ENCODE assay signal across 1 cellular context in the genomic region with DNA sequence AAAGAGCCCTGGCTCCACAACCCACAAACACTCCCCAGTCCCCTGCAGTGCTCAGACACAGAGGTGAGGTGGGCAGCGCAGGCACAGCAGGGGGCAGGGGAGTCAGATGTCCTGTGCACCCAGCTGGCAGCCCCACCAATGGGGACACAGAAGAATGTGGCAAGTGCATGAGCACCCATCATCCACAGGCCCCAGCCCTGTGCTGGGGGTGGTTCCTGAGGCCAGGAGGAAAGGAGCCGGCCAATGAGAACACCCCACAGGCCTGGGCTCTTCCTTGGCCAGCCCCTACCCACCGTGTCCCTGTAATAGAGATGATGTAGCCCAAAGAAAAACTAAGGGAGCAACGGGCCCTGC.
TF ChIP-seq lines count a peak whose summit lies in the region.

No MANE protein-coding gene starts in this region.

TF ChIP-seq in GM23338, 12 proteins besides CTCF, POLR2A, EP300 and RAD21:
- TF ChIP-seq, protein P1, sequence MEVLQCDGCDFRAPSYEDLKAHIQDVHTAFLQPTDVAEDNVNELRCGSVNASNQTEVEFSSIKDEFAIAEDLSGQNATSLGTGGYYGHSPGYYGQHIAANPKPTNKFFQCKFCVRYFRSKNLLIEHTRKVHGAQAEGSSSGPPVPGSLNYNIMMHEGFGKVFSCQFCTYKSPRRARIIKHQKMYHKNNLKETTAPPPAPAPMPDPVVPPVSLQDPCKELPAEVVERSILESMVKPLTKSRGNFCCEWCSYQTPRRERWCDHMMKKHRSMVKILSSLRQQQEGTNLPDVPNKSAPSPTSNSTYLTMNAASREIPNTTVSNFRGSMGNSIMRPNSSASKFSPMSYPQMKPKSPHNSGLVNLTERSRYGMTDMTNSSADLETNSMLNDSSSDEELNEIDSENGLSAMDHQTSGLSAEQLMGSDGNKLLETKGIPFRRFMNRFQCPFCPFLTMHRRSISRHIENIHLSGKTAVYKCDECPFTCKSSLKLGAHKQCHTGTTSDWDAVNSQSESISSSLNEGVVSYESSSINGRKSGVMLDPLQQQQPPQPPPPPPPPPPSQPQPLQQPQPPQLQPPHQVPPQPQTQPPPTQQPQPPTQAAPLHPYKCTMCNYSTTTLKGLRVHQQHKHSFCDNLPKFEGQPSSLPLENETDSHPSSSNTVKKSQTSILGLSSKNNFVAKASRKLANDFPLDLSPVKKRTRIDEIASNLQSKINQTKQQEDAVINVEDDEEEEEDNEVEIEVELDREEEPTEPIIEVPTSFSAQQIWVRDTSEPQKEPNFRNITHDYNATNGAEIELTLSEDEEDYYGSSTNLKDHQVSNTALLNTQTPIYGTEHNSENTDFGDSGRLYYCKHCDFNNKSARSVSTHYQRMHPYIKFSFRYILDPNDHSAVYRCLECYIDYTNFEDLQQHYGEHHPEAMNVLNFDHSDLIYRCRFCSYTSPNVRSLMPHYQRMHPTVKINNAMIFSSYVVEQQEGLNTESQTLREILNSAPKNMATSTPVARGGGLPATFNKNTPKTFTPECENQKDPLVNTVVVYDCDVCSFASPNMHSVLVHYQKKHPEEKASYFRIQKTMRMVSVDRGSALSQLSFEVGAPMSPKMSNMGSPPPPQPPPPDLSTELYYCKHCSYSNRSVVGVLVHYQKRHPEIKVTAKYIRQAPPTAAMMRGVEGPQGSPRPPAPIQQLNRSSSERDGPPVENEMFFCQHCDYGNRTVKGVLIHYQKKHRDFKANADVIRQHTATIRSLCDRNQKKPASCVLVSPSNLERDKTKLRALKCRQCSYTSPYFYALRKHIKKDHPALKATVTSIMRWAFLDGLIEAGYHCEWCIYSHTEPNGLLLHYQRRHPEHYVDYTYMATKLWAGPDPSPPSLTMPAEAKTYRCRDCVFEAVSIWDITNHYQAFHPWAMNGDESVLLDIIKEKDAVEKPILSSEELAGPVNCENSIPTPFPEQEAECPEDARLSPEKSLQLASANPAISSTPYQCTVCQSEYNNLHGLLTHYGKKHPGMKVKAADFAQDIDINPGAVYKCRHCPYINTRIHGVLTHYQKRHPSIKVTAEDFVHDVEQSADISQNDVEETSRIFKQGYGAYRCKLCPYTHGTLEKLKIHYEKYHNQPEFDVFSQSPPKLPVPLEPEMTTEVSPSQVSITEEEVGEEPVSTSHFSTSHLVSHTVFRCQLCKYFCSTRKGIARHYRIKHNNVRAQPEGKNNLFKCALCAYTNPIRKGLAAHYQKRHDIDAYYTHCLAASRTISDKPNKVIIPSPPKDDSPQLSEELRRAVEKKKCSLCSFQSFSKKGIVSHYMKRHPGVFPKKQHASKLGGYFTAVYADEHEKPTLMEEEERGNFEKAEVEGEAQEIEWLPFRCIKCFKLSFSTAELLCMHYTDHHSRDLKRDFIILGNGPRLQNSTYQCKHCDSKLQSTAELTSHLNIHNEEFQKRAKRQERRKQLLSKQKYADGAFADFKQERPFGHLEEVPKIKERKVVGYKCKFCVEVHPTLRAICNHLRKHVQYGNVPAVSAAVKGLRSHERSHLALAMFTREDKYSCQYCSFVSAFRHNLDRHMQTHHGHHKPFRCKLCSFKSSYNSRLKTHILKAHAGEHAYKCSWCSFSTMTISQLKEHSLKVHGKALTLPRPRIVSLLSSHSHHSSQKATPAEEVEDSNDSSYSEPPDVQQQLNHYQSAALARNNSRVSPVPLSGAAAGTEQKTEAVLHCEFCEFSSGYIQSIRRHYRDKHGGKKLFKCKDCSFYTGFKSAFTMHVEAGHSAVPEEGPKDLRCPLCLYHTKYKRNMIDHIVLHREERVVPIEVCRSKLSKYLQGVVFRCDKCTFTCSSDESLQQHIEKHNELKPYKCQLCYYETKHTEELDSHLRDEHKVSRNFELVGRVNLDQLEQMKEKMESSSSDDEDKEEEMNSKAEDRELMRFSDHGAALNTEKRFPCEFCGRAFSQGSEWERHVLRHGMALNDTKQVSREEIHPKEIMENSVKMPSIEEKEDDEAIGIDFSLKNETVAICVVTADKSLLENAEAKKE (CRISPR knock-in tag; IDR thresholded peaks at IDR 0.05) = no peak
- TF ChIP-seq CREB1 (CRISPR knock-in tag; IDR thresholded peaks at IDR 0.05; ENCODE audit: low read depth) (no peak), ZNF114 (CRISPR knock-in tag; IDR thresholded peaks at IDR 0.05) (no peak), ZNF331 (CRISPR knock-in tag; IDR thresholded peaks at IDR 0.05; ENCODE audit: low read depth) (no peak), NANOG (IDR thresholded peaks at IDR 0.05; ENCODE audit: borderline replicate concordance) (no peak), JUNB (IDR thresholded peaks at IDR 0.05; ENCODE audit: unreplicated experiment) (no peak), EZH2phosphoT487 (IDR thresholded peaks at IDR 0.05; ENCODE audit: unreplicated experiment) (no peak), POLR2AphosphoS5 (IDR thresholded peaks at IDR 0.05; ENCODE audit: low read depth) (no peak), STAT1 (IDR thresholded peaks at IDR 0.05; ENCODE audit: unreplicated experiment) (no peak), EZH2 (IDR thresholded peaks at IDR 0.05; ENCODE audit: low read depth, unreplicated experiment) (no peak)
- TF ChIP-seq, protein P2, sequence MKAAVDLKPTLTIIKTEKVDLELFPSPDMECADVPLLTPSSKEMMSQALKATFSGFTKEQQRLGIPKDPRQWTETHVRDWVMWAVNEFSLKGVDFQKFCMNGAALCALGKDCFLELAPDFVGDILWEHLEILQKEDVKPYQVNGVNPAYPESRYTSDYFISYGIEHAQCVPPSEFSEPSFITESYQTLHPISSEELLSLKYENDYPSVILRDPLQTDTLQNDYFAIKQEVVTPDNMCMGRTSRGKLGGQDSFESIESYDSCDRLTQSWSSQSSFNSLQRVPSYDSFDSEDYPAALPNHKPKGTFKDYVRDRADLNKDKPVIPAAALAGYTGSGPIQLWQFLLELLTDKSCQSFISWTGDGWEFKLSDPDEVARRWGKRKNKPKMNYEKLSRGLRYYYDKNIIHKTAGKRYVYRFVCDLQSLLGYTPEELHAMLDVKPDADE (IDR thresholded peaks at IDR 0.05) = no peak
- TF ChIP-seq, protein P3, sequence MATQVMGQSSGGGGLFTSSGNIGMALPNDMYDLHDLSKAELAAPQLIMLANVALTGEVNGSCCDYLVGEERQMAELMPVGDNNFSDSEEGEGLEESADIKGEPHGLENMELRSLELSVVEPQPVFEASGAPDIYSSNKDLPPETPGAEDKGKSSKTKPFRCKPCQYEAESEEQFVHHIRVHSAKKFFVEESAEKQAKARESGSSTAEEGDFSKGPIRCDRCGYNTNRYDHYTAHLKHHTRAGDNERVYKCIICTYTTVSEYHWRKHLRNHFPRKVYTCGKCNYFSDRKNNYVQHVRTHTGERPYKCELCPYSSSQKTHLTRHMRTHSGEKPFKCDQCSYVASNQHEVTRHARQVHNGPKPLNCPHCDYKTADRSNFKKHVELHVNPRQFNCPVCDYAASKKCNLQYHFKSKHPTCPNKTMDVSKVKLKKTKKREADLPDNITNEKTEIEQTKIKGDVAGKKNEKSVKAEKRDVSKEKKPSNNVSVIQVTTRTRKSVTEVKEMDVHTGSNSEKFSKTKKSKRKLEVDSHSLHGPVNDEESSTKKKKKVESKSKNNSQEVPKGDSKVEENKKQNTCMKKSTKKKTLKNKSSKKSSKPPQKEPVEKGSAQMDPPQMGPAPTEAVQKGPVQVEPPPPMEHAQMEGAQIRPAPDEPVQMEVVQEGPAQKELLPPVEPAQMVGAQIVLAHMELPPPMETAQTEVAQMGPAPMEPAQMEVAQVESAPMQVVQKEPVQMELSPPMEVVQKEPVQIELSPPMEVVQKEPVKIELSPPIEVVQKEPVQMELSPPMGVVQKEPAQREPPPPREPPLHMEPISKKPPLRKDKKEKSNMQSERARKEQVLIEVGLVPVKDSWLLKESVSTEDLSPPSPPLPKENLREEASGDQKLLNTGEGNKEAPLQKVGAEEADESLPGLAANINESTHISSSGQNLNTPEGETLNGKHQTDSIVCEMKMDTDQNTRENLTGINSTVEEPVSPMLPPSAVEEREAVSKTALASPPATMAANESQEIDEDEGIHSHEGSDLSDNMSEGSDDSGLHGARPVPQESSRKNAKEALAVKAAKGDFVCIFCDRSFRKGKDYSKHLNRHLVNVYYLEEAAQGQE (IDR thresholded peaks at IDR 0.05; ENCODE audit: unreplicated experiment) = no peak
